Comparison of ENCODE assay signal across 8 cellular contexts in genomic region chr13:39656325-39656677, GRCh38. TPM values are rescaled to one million over a fixed set of nuclear protein-coding genes. Genes with fewer than 3 reads are reported as not detected.
DNase-seq lines count a peak whose midpoint lies in the region; ATAC-seq, FAIRE-seq and TF ChIP-seq lines count a peak whose summit lies in the region.

No MANE protein-coding gene starts in this region.

- TF ChIP-seq CTCF in D721Med (IDR thresholded peaks at IDR 0.05; ENCODE audit: insufficient read depth, missing control alignments): no peak
- TF ChIP-seq CTCF in psoas muscle (IDR thresholded peaks at IDR 0.05): no peak

- no peaks in the 10 kb centered on the region for H3K27me3 ChIP-seq in SJCRH30
- H3K27me3 ChIP-seq in psoas muscle (ENCODE audit: insufficient read depth in 3 of 3, low read length in 2 of 3): no peaks in the 10 kb centered on the region

- H3K9me3 ChIP-seq in SJCRH30 (replicated peaks) (no peaks in the 10 kb centered on the region), psoas muscle (no peaks in the 10 kb centered on the region)

- intact Hi-C loops in psoas muscle (cut with DNase I): no loop called here

- FAIRE-seq in D721Med (lab: Jason Lieb, UNC): peak; percentile 48

- DNase-seq in D721Med (ENCODE audit: insufficient read length, low spot score) (no peak), SJCRH30 (no peak), fibroblast of peridontal ligament (ENCODE audit: extremely low read depth) (peak; percentile 18), psoas muscle (no peak), NCI-H187 treated with DMSO at 0.1 percent for 48 hours (lab: John Stamatoyannopoulos, UW) (no peak), SKM-1 (lab: John Stamatoyannopoulos, UW; ENCODE audit: unreplicated experiment) (no peak)
- DNase-seq in activated CD4-positive, CD25-positive, alpha-beta regulatory T cell treated with anti-CD3 and anti-CD28 coated beads, Interleukin-2, amount 50 U/mL, for 72 hours: no peak

- H3K27ac ChIP-seq in SJCRH30 (no peak overlapping the region; the same call in 1 of the 2 replicates), psoas muscle (no peak overlapping the region)

- H3K4me3 ChIP-seq in SJCRH30 (peak overlapping the region; percentile 80), psoas muscle (peak overlapping the region; percentile 92)

- peaks cover 8% of the 10 kb centered on the region for H3K36me3 ChIP-seq in SJCRH30
- H3K36me3 ChIP-seq in psoas muscle (ENCODE audit: insufficient read depth in 1 of 2, low read depth in 1 of 2): peaks cover 0 to 20% of the 10 kb centered on the region in 2 donors

- 14 to 16% (median 15%) methylated on average over 7 of the region's 7 CpGs for WGBS in psoas muscle, 3 donors

- peak; percentile 24 for ATAC-seq in GM21737 (IDR thresholded peaks at IDR 0.05; ENCODE audit: unreplicated experiment)
- peak in 1 of 4 donors; percentile 12 for ATAC-seq in psoas muscle

- H3K4me1 ChIP-seq in SJCRH30 (no peaks in the 10 kb centered on the region), psoas muscle (peaks cover 7% of the 10 kb centered on the region)

RNA-seq across cellular contexts. Expression of gene COG6, which starts 0.8 kb away (rescaled TPM):
- 25.3 and 28.2 TPM in 2 replicates for total RNA-seq in SJCRH30 (2014; rRNA removed; shearing (Covaris generic))
- 10 to 100 TPM in 3 of 4 donors, 1 to 10 TPM in 1; 7.5 to 26.4 (median 13.2) TPM for total RNA-seq in psoas muscle
- 1 to 10 TPM; 4.3 to 9.8 (median 5.6) TPM for polyA plus RNA-seq in psoas muscle

RNA-seq across cellular contexts. Expression of gene LHFPL6, which starts 53.3 kb away (rescaled TPM):
- 33.6 and 35.6 TPM in 2 replicates for total RNA-seq in SJCRH30 (2014; rRNA removed; shearing (Covaris generic))
- total RNA-seq in psoas muscle: 10 to 100 TPM; 16.1 to 35.8 (median 20.5) TPM
- 10 to 100 TPM; 15.0 to 17.3 (median 17.0) TPM for polyA plus RNA-seq in psoas muscle
